ENCODE assay signal across 20 cellular contexts in the genomic region with DNA sequence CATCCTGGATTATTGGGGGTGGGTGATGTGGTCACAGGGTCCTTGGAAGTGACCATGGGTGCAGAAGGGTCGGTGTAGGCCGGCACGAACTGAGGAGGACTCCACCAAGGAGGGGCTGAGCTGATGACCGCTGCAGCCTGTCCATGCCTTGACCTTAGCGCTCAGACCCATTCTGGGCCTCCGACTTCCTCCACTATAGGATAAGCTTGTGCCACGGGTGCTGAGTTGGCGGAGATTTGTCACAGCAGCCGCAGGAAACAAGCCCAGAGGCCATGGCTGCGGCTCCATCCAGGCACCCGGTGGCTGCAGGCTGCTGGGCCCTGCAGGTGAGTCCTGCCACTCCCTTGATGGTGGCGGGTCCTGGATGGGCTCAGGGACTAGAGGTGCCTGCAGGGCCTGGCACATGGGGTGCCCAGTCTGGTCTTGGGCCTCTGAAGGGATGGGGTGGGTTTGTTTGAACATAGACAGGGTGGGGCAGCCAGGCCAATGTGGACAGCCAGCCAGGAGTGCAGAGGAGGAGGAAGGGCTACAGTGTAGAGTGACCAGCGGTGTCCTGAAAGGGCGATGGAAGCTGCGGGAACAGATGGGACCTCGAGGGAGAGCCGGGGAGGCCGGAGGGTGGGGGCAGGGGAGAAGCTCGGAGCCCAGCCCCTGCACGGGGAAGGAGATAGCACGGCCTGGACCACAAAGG.
DNase-seq lines count a peak whose midpoint lies in the region; ATAC-seq and TF ChIP-seq lines count a peak whose summit lies in the region.
"Had no signal": no experiment of that assay in that cellular context is flagged by ENCODE, and none has a peak within 500 bp of the region (broad histone marks: within the 10 kb centered on the region; RNA-seq: fewer than 3 reads in every experiment).

No MANE protein-coding gene starts in this region.

- ATAC-seq in GM18873 (IDR thresholded peaks at IDR 0.05; ENCODE audit: low FRiP score, unreplicated experiment) (no peak), GM19351 (IDR thresholded peaks at IDR 0.05; ENCODE audit: unreplicated experiment) (no peak)

- H3K36me3 ChIP-seq in testis (ENCODE audit: low read depth, missing control alignments), result no peaks in the 10 kb centered on the region

- H3K9me3 ChIP-seq in testis, result no peaks in the 10 kb centered on the region
- H3K9me3 ChIP-seq: Caco-2 had no signal

- intact Hi-C loops in testis (cut with DNase I; ENCODE audit: low total_unique reads), result no loop called here

- H3K4me1 ChIP-seq in testis, result no peaks in the 10 kb centered on the region

- no peak overlapping the region for H3K27ac ChIP-seq in testis

- no peak for TF ChIP-seq CTCF in testis (IDR thresholded peaks at IDR 0.05)

- no peak overlapping the region for H3K4me3 ChIP-seq in testis

- TF ChIP-seq POLR2A in testis (IDR thresholded peaks at IDR 0.05), result no peak

- peak; percentile 4 for DNase-seq in activated CD8-positive, alpha-beta memory T cell treated with anti-CD3 and anti-CD28 coated beads, Interleukin-2, amount 50 U/mL, for 48 hours
- no peak for DNase-seq in activated CD8-positive, alpha-beta memory T cell treated with anti-CD3 and anti-CD28 coated beads, Interleukin-2, amount 50 U/mL, for 4 hours
- DNase-seq in ecto neural progenitor cell (ENCODE audit: low spot score), result peak; percentile 38
- DNase-seq in mesenteric fat pad (ENCODE audit: low spot score), result peak; percentile 85
- peak; percentile 10 for DNase-seq in testis
- no peak for DNase-seq in NCI-H510A treated with DMSO at 0.1 percent for 48 hours (lab: John Stamatoyannopoulos, UW)
- DNase-seq: 8988T; Caco-2; CD4-positive, CD25-positive, alpha-beta regulatory T cell; GF-D8; GOT3; MM.1S; NCI-H1092; NCI-H1436 treated with DMSO at 0.1 percent for 48 hours; NCI-H2029 treated with DMSO at 0.1 percent for 48 hours; NCI-H510A; NCI-H774; SHP77 had no signal

- no peaks in the 10 kb centered on the region for H3K27me3 ChIP-seq in testis

- 80 to 92% methylated on average over 14 to 21 of the region's 21 CpGs for WGBS in testis, 2 donors

Comparison
In these comparisons a context has a peak if more than half of its experiments do, and no peak if none do; other contexts are left out.
1. DNase-seq: peak in activated CD8-positive, alpha-beta memory T cell treated with anti-CD3 and anti-CD28 coated beads, Interleukin-2, amount 50 U/mL, for 48 hours (single experiment), ecto neural progenitor cell (single experiment), mesenteric fat pad (single experiment) and testis (single experiment); none in activated CD8-positive, alpha-beta memory T cell treated with anti-CD3 and anti-CD28 coated beads, Interleukin-2, amount 50 U/mL, for 4 hours (single experiment) and NCI-H510A treated with DMSO at 0.1 percent for 48 hours (single experiment).